ENCODE assay signal across 9 cellular contexts in genomic region chr3:161320837-161321236, GRCh38. TPM values are rescaled to one million over a fixed set of nuclear protein-coding genes. Genes with fewer than 3 reads are reported as not detected.
"Had no signal": no experiment of that assay in that cellular context is flagged by ENCODE, and none has a peak within 500 bp of the region (broad histone marks: within the 10 kb centered on the region; RNA-seq: fewer than 3 reads in every experiment).

No MANE protein-coding gene starts in this region.

- H3K4me3 ChIP-seq: GM12878 had no signal

- FAIRE-seq: G401.6, GM12878, GM12891, GM12892, GM18507, GM19239 had no signal

- ATAC-seq: GM12878 had no signal

- DNase-seq: GDM1, GF-D8 had no signal

RNA-seq across cellular contexts. Expression of gene SPTSSB, which starts 50.5 kb away (rescaled TPM):
- total RNA-seq: G401 had no signal
